Comparison of ENCODE assay signal across 9 cellular contexts in genomic region chr2:168712053-168712452, GRCh38.
A peak's percentile ranks its signal among the peaks of the same experiment; 100 is the strongest.
DNase-seq lines count a peak whose midpoint lies in the region; ATAC-seq, FAIRE-seq and TF ChIP-seq lines count a peak whose summit lies in the region.
"Had no signal": no experiment of that assay in that cellular context is flagged by ENCODE, and none has a peak within 500 bp of the region (broad histone marks: within the 10 kb centered on the region; RNA-seq: fewer than 3 reads in every experiment).

No MANE protein-coding gene starts in this region.

- TF ChIP-seq CTCF in HFFc6 (IDR thresholded peaks at IDR 0.05) (peak; percentile 30; the same call in 1 of the 2 replicates), mesothelial cell of epicardium (IDR thresholded peaks at IDR 0.05; ENCODE audit: unreplicated experiment) (no peak)

- H3K9me3 Mint-ChIP-seq in HFFc6 (no peaks in the 10 kb centered on the region), mesothelial cell of epicardium (peaks cover 12% of the 10 kb centered on the region)
- H3K9me3 Mint-ChIP-seq: activated naive CD8-positive, alpha-beta T cell treated with anti-CD3 and anti-CD28 coated beads for 36 hours had no signal

- H3K4me1 Mint-ChIP-seq in HFFc6 (ENCODE audit: low read depth) (no peaks in the 10 kb centered on the region), mesothelial cell of epicardium (peaks cover 19% of the 10 kb centered on the region)

- DNase-seq in HFFc6 (no peak), KBM-7 (peak; percentile 29), mesothelial cell of epicardium (ENCODE audit: low spot score in 2 of 2, unreplicated experiment in 2 of 2) (no peak), H54 (ENCODE audit: insufficient read length, low spot score) (no peak), HAP-1 (ENCODE audit: low spot score in 2 of 2) (no peak), nucleus accumbens (lab: John Stamatoyannopoulos, UW) (no peak)
- DNase-seq in activated CD8-positive, alpha-beta memory T cell treated with anti-CD3 and anti-CD28 coated beads for 24 hours, result no peak
- DNase-seq: activated naive CD8-positive, alpha-beta T cell treated with anti-CD3 and anti-CD28 coated beads for 36 hours had no signal

- H3K27ac Mint-ChIP-seq in HFFc6, result no peak overlapping the region
- H3K27ac Mint-ChIP-seq in mesothelial cell of epicardium, result peak overlapping the region; percentile 5
- H3K27ac Mint-ChIP-seq: activated naive CD8-positive, alpha-beta T cell treated with anti-CD3 and anti-CD28 coated beads for 36 hours had no signal

- no peaks in the 10 kb centered on the region for H3K36me3 Mint-ChIP-seq in HFFc6 (ENCODE audit: low read depth)
- H3K36me3 Mint-ChIP-seq in mesothelial cell of epicardium, result peaks cover 19% of the 10 kb centered on the region

- FAIRE-seq in H54 (lab: Jason Lieb, UNC), result no peak

- in situ Hi-C loops in KBM-7 (cut with MboI; ENCODE audit: low pct_unique_long_range_greater_than_20kb, low sequenced_read_pairs) (no loop called here), HAP-1 (cut with MboI; ENCODE audit: low sequenced_read_pairs) (no loop called here)

- H3K4me3 ChIP-seq in HAP-1, result no peak overlapping the region

- H3K27me3 ChIP-seq in HAP-1 (ENCODE audit: low read depth), result no peaks in the 10 kb centered on the region

- H3K4me3 Mint-ChIP-seq in HFFc6 (no peak overlapping the region), mesothelial cell of epicardium (no peak overlapping the region)
- H3K4me3 Mint-ChIP-seq: activated naive CD8-positive, alpha-beta T cell treated with anti-CD3 and anti-CD28 coated beads for 36 hours had no signal

- H3K27me3 Mint-ChIP-seq in HFFc6 (ENCODE audit: insufficient read depth), result no peaks in the 10 kb centered on the region
- no peaks in the 10 kb centered on the region for H3K27me3 Mint-ChIP-seq in mesothelial cell of epicardium (ENCODE audit: low read depth)
- H3K27me3 Mint-ChIP-seq: activated naive CD8-positive, alpha-beta T cell treated with anti-CD3 and anti-CD28 coated beads for 36 hours had no signal

- H3K36me3 ChIP-seq in HAP-1 (replicated peaks), result no peaks in the 10 kb centered on the region

- no peak for TF ChIP-seq POLR2A in H54 (IDR thresholded peaks at IDR 0.05; ENCODE audit: low read depth, low read length)

- peaks cover 8% of the 10 kb centered on the region for H3K4me1 ChIP-seq in HAP-1

- H3K9me3 ChIP-seq in HAP-1, result no peaks in the 10 kb centered on the region

- peak; percentile 100 for ATAC-seq in GM18870 (IDR thresholded peaks at IDR 0.05; ENCODE audit: unreplicated experiment)
